In genomic region chr3:184710870-184711365, GRCh38 we compare ENCODE assay signal across 9 cellular contexts. TPM values are rescaled to one million over a fixed set of nuclear protein-coding genes. Genes with fewer than 3 reads are reported as not detected.
DNase-seq lines count a peak whose midpoint lies in the region; ATAC-seq, FAIRE-seq and TF ChIP-seq lines count a peak whose summit lies in the region.
"Had no signal": no experiment of that assay in that cellular context is flagged by ENCODE, and none has a peak within 500 bp of the region (broad histone marks: within the 10 kb centered on the region; RNA-seq: fewer than 3 reads in every experiment).

No MANE protein-coding gene starts in this region.

- H3K4me3 ChIP-seq in K562 (peak overlapping the region; percentile 79), kidney epithelial cell (ENCODE audit: low read depth, low read length) (peak overlapping the region; percentile 87)

- intact Hi-C loops in K562 (cut with micrococcal nuclease) = loop anchor here (10.0 kb wide), 1 partner anchor 326 kb away; the partner anchor contains the start of gene CHRD

- TF ChIP-seq CTCF in K562 (IDR thresholded peaks at IDR 0.05 in 2 of 3, conservative IDR thresholded peaks at IDR 0.05 in 1 of 3; ENCODE audit: insufficient read depth in 2 of 3, low read depth in 1 of 3, low read length in 3 of 3) (no peak), kidney epithelial cell (IDR thresholded peaks at IDR 0.05; ENCODE audit: insufficient read depth, low read length, poor library complexity, severe bottlenecking) (no peak)

- TF ChIP-seq RAD21 in K562 (CRISPR knock-in tag; conservative IDR thresholded peaks at IDR 0.05 in 1 of 2, IDR thresholded peaks at IDR 0.05 in 1 of 2) = no peak

- peak overlapping the region; percentile 80 for H3K4me3 Mint-ChIP-seq in stimulated activated effector memory CD8-positive, alpha-beta T cell treated with anti-CD3 and anti-CD28 coated beads, Interleukin-12 subunit alpha, Interleukin-12 subunit beta, amount 100 ng/mL, for 72 hours

- peaks cover 9% of the 10 kb centered on the region; the same call in 2 of the 3 replicates for H3K36me3 ChIP-seq in K562 (ENCODE audit: control insufficient read depth, insufficient read depth, low read length)
- H3K36me3 ChIP-seq in kidney epithelial cell (ENCODE audit: control insufficient read depth, insufficient read depth, low read length) = no peaks in the 10 kb centered on the region

- H3K9me3 Mint-ChIP-seq in stimulated activated effector memory CD8-positive, alpha-beta T cell treated with anti-CD3 and anti-CD28 coated beads, Interleukin-12 subunit alpha, Interleukin-12 subunit beta, amount 100 ng/mL, for 72 hours = no peaks in the 10 kb centered on the region

- in situ Hi-C loops in K562 (cut with MboI) = no loop called here

- H3K4me2 ChIP-seq in K562 (ENCODE audit: insufficient read depth, low read length) = peak overlapping the region; percentile 87

- H3K4me1 Mint-ChIP-seq in stimulated activated effector memory CD8-positive, alpha-beta T cell treated with anti-CD3 and anti-CD28 coated beads, Interleukin-12 subunit alpha, Interleukin-12 subunit beta, amount 100 ng/mL, for 72 hours = peaks cover 34% of the 10 kb centered on the region

- peak; percentile 68 for DNase-seq in NCI-H510A treated with DMSO at 0.1 percent for 48 hours (lab: John Stamatoyannopoulos, UW)
- DNase-seq in NCI-H510A (lab: John Stamatoyannopoulos, UW) = no peak
- peak; percentile 61 for DNase-seq in NCI-H146 treated with DMSO at 0.1 percent for 48 hours (lab: John Stamatoyannopoulos, UW; ENCODE audit: unreplicated experiment)
- DNase-seq in K562 (ENCODE audit: extremely low read depth in 1 of 4, low spot score in 3 of 4) = peak; percentile 19 to 42 (median 36)
- no peak for DNase-seq in kidney epithelial cell (ENCODE audit: low read depth)
- no peak for DNase-seq in stimulated activated effector memory CD8-positive, alpha-beta T cell treated with anti-CD3 and anti-CD28 coated beads, Interleukin-12 subunit alpha, Interleukin-12 subunit beta, amount 100 ng/mL, for 72 hours (ENCODE audit: low spot score in 2 of 2)
- DNase-seq in iPS-NIHi11 (ENCODE audit: low spot score) = no peak

- H3K4me1 ChIP-seq in K562 (replicated peaks in 1 of 2; ENCODE audit: control insufficient read depth in 2 of 2, insufficient read depth in 2 of 2, low read length in 2 of 2) = peaks cover 3 to 15% of the 10 kb centered on the region in 2 experiments; a peak in 4 of 5 replicates

- no peak for TF ChIP-seq EP300 in K562 (IDR thresholded peaks at IDR 0.05; ENCODE audit: low read length)

- WGBS in K562 (ENCODE audit: insufficient coverage, low coverage, missing lambda C conversion rate) = 18% methylated on average over 13 of the region's 13 CpGs

- peak overlapping the region; percentile 92 for H2AFZ ChIP-seq in K562 (ENCODE audit: low read depth, low read length)

- peak overlapping the region; percentile 85 to 94 for H3K9ac ChIP-seq in K562 (ENCODE audit: insufficient read depth in 1 of 2, low read depth in 2 of 2, low read length in 2 of 2)

- H3K27ac Mint-ChIP-seq in stimulated activated effector memory CD8-positive, alpha-beta T cell treated with anti-CD3 and anti-CD28 coated beads, Interleukin-12 subunit alpha, Interleukin-12 subunit beta, amount 100 ng/mL, for 72 hours = peak overlapping the region; percentile 86

- peaks cover 16% of the 10 kb centered on the region for H3K79me2 ChIP-seq in K562 (ENCODE audit: control insufficient read depth, insufficient read depth, low read length)

- H4K20me1 ChIP-seq in K562 (replicated peaks; ENCODE audit: control insufficient read depth, insufficient read depth, low read length) = no peaks in the 10 kb centered on the region; the same call in 1 of the 2 replicates

- TSS peak; percentile 58 for BruUV-seq in K562 (replicated peaks; lab: Mats Ljungman, UMichigan)

- no peak for TF ChIP-seq POLR2A in K562 (conservative IDR thresholded peaks at IDR 0.05)

- POLR2A ChIA-PET in K562 (lab: Yijun Ruan, JAX) = interaction anchor here (0.9 to 3.1 kb wide), 3 partner anchors 14 to 44 kb away, joined by 4 to 9 read pairs (median 4); no protein-coding TSS in a partner anchor

- peak; percentile 52 for ATAC-seq in HG02588 (IDR thresholded peaks at IDR 0.05; ENCODE audit: unreplicated experiment)
- ATAC-seq in K562 = peak; percentile 30
- peak; percentile 23 for ATAC-seq in stimulated activated effector memory CD8-positive, alpha-beta T cell treated with anti-CD3 and anti-CD28 coated beads, Interleukin-12 subunit alpha, Interleukin-12 subunit beta, amount 100 ng/mL, for 72 hours

- no peaks in the 10 kb centered on the region for H3K9me1 ChIP-seq in K562 (ENCODE audit: control insufficient read depth, insufficient read depth, low read length)

- peak overlapping the region; percentile 75 for H3K27ac ChIP-seq in K562 (ENCODE audit: extremely low read depth, low read depth, low read length)

- CTCF ChIA-PET in K562 (lab: Yijun Ruan, JAX; ENCODE audit: low intra/inter-chr PET ratio) = interaction anchor here (0.6 kb wide), 1 partner anchor 261 kb away, joined by 3 read pairs; no protein-coding TSS in a partner anchor

- H3K9me3 ChIP-seq in K562 (replicated peaks; ENCODE audit: control insufficient read depth, insufficient read depth, low read depth, low read length) = no peaks in the 10 kb centered on the region

- H3K36me3 Mint-ChIP-seq in stimulated activated effector memory CD8-positive, alpha-beta T cell treated with anti-CD3 and anti-CD28 coated beads, Interleukin-12 subunit alpha, Interleukin-12 subunit beta, amount 100 ng/mL, for 72 hours = peaks cover 17% of the 10 kb centered on the region

- FAIRE-seq in K562 (lab: Jason Lieb, UNC) = no peak
- FAIRE-seq: G401.6 had no signal

- no peaks in the 10 kb centered on the region for H3K27me3 ChIP-seq in K562 (ENCODE audit: control insufficient read depth in 2 of 2, insufficient read depth in 2 of 2, low read length in 2 of 2)
- H3K27me3 ChIP-seq in kidney epithelial cell (ENCODE audit: control insufficient read depth, insufficient read depth, low read length) = no peaks in the 10 kb centered on the region

TF ChIP-seq in K562, 482 proteins besides CTCF, POLR2A, EP300 and RAD21 (continues in another document):
- TF ChIP-seq KAT2B (IDR thresholded peaks at IDR 0.05; ENCODE audit: low read depth, low read length) (no peak), ZNF780A (CRISPR knock-in tag; IDR thresholded peaks at IDR 0.05) (no peak)
- TF ChIP-seq, protein P1, sequence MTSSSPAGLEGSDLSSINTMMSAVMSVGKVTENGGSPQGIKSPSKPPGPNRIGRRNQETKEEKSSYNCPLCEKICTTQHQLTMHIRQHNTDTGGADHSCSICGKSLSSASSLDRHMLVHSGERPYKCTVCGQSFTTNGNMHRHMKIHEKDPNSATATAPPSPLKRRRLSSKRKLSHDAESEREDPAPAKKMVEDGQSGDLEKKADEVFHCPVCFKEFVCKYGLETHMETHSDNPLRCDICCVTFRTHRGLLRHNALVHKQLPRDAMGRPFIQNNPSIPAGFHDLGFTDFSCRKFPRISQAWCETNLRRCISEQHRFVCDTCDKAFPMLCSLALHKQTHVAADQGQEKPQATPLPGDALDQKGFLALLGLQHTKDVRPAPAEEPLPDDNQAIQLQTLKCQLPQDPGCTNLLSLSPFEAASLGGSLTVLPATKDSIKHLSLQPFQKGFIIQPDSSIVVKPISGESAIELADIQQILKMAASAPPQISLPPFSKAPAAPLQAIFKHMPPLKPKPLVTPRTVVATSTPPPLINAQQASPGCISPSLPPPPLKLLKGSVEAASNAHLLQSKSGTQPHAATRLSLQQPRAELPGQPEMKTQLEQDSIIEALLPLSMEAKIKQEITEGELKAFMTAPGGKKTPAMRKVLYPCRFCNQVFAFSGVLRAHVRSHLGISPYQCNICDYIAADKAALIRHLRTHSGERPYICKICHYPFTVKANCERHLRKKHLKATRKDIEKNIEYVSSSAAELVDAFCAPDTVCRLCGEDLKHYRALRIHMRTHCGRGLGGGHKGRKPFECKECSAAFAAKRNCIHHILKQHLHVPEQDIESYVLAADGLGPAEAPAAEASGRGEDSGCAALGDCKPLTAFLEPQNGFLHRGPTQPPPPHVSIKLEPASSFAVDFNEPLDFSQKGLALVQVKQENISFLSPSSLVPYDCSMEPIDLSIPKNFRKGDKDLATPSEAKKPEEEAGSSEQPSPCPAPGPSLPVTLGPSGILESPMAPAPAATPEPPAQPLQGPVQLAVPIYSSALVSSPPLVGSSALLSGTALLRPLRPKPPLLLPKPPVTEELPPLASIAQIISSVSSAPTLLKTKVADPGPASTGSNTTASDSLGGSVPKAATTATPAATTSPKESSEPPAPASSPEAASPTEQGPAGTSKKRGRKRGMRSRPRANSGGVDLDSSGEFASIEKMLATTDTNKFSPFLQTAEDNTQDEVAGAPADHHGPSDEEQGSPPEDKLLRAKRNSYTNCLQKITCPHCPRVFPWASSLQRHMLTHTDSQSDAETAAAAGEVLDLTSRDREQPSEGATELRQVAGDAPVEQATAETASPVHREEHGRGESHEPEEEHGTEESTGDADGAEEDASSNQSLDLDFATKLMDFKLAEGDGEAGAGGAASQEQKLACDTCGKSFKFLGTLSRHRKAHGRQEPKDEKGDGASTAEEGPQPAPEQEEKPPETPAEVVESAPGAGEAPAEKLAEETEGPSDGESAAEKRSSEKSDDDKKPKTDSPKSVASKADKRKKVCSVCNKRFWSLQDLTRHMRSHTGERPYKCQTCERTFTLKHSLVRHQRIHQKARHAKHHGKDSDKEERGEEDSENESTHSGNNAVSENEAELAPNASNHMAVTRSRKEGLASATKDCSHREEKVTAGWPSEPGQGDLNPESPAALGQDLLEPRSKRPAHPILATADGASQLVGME (CRISPR knock-in tag; IDR thresholded peaks at IDR 0.05) = 0 out of 2 replicates have a peak, but pooled peaks have one; percentile 40

RNA-seq across cellular contexts. Expression of gene MAGEF1, which starts 0.9 kb away (rescaled TPM):
- 7.7 and 11.5 TPM in 2 replicates for total RNA-seq in K562 (2011; cell fraction: chromatin; rRNA removed; ENCODE audit: low replicate concordance)
- total RNA-seq in K562 (2011; cell fraction: nucleolus; rRNA removed) = 7.8 and 9.0 TPM in 2 replicates
- total RNA-seq in K562 (2011; cell fraction: nucleoplasm; rRNA removed) = 10.5 and 11.5 TPM in 2 replicates
- total RNA-seq in K562 (2014; rRNA removed) (31.9 and 36.4 TPM in 2 replicates), K562 (2014; rRNA removed; fragmentation: Illumina TruSeq; extraction: Trizol) (19.8 and 22.1 TPM in 2 replicates), K562 (2015; rRNA removed; fragmentation: Illumina TruSeq; extraction: Trizol) (20.8 and 21.9 TPM in 2 replicates), K562 (2021) (24.4 and 29.0 TPM in 2 replicates), kidney epithelial cell (32.5 and 48.0 TPM in 2 replicates)
- polyA plus RNA-seq in K562 (2011; rRNA removed) (13.5 and 19.5 TPM in 2 replicates), K562 (2014; fragmentation: Illumina TruSeq; extraction: Trizol) (15.8 and 23.4 TPM in 2 replicates), K562 (2014; fragmentation: Nextera tagmentation; extraction: Ambion mirVana) (1 to 10 TPM; 1.5 to 2.5 TPM), K562 (2014; rRNA removed) (39.1 and 43.4 TPM in 2 replicates)
- polyA plus RNA-seq in K562 (2011; cell fraction: cytosol; rRNA removed) = 15.3 and 15.8 TPM in 2 replicates
- 9.4 and 11.3 TPM in 2 replicates for polyA plus RNA-seq in K562 (2011; cell fraction: nucleus; rRNA removed)
- polyA plus RNA-seq in K562 (2012) = 24.1 and 29.7 TPM in 2 replicates
- polyA minus RNA-seq in K562 (2011; rRNA and poly(A)+ RNA removed) = 8.7 and 10.9 TPM in 2 replicates
- polyA minus RNA-seq in K562 (2011; cell fraction: cytosol; rRNA and poly(A)+ RNA removed) = 4.7 and 7.5 TPM in 2 replicates
- polyA minus RNA-seq in K562 (2011; cell fraction: nucleus; rRNA and poly(A)+ RNA removed) = 3.4 and 4.9 TPM in 2 replicates

Comparison
In these comparisons a context has a peak if more than half of its experiments do, and no peak if none do; other contexts are left out.
1. DNase-seq: peak in NCI-H510A treated with DMSO at 0.1 percent for 48 hours (single experiment), NCI-H146 treated with DMSO at 0.1 percent for 48 hours (single experiment) and K562 (4 of 4); none in NCI-H510A (single experiment), kidney epithelial cell (single experiment), stimulated activated effector memory CD8-positive, alpha-beta T cell treated with anti-CD3 and anti-CD28 coated beads, Interleukin-12 subunit alpha, Interleukin-12 subunit beta, amount 100 ng/mL, for 72 hours (0 of 2) and iPS-NIHi11 (single experiment).
2. Peak in every context shown above with its lines, with median percentiles within 50 percentile points of each other: ATAC-seq.